Comparison of ENCODE assay signal across 8 cellular contexts in the genomic region with DNA sequence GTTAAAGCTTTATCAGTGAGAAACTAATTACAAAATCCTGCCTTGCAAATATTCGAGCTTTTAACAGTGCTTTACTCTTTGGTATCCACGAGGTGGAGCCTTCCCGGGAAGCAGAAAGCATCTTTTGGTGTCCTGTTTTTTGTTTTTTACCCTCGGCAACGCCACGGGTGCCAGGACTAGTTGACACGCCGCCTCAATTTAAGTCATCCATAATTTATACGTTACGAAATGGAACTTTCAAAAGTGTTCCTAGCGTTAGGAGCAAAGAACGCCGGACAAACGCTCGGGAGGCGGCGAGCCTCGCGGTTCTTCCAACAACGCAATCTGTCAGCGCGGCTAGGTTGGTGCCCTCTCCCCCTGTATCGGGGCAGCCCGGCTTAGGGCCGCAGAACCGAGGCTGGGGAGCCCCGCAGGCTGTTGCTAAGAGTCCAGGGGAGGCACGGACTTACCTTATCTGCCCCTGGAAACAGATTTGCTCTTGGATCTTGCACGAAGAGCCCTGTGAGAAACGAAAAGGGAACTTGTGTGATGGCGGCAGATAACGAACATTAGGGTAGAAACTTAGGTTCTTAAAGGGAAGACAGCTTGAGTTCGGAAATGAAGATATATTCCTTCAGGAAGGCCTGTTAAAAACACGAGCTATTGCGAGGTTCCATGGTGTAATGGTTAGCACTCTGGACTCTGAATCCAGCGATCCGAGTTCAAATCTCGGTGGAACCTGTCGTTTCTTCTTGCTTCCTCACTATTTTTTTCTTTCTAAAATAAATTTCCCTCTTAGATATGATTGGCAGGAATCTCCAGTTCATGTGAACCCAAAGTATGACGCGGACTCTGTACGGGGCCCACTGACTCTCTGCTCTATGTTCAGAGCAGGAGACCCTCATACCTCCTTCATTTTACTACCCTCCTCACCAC. TPM values are rescaled to one million over a fixed set of nuclear protein-coding genes. Genes with fewer than 3 reads are reported as not detected.
DNase-seq lines count a peak whose midpoint lies in the region; ATAC-seq and TF ChIP-seq lines count a peak whose summit lies in the region.

No MANE protein-coding gene starts in this region.

- DNase-seq in HL-60 (ENCODE audit: low read depth in 1 of 2, low spot score in 1 of 2) (peak; percentile 68 to 69), NOMO-1 (lab: John Stamatoyannopoulos, UW; ENCODE audit: unreplicated experiment in 2 of 2) (peak; percentile 67 to 75), activated T-cell treated with anti-CD3 and anti-CD28 coated beads for 1 hour (ENCODE audit: low read depth) (peak; percentile 24), epithelial cell of prostate (ENCODE audit: low read depth, low spot score) (peak; percentile 67), mucosa of descending colon (peak; percentile 55 to 80 (median 59))
- peak; percentile 21 to 34 for DNase-seq in stimulated activated CD8-positive, alpha-beta memory T cell treated with anti-CD3 and anti-CD28 coated beads, Interleukin-7, amount 100 ng/mL, for 4 hours (ENCODE audit: low read depth in 2 of 2)

- peak; percentile 86 for ATAC-seq in GM19324 (IDR thresholded peaks at IDR 0.05; ENCODE audit: low FRiP score, unreplicated experiment)
- peak; percentile 89 for ATAC-seq in mucosa of descending colon

- peaks cover 6 to 14% (median 8%) of the 10 kb centered on the region in 10 experiments; a peak in 18 of 20 replicates for H3K4me1 ChIP-seq in BLaER1 treated with 17β-estradiol and CSF1 and Interleukin-3, amounts not matched to agents 10 nM and 100 nM
- H3K4me1 ChIP-seq in mucosa of descending colon (ENCODE audit: low read depth), result peaks cover 5% of the 10 kb centered on the region

- no peaks in the 10 kb centered on the region for H4K20me1 ChIP-seq in BLaER1 treated with 17β-estradiol and CSF1 and Interleukin-3, amounts not matched to agents 10 nM and 100 nM

- no peaks in the 10 kb centered on the region for H3K9me3 ChIP-seq in BLaER1 treated with 17β-estradiol and CSF1 and Interleukin-3, amounts not matched to agents 10 nM and 100 nM (replicated peaks in 1 of 11)
- no peaks in the 10 kb centered on the region for H3K9me3 ChIP-seq in mucosa of descending colon

- peak overlapping the region; percentile 77 to 90 (median 81) for H3K4me2 ChIP-seq in BLaER1 treated with 17β-estradiol and CSF1 and Interleukin-3, amounts not matched to agents 10 nM and 100 nM

- H3K27ac ChIP-seq in BLaER1 treated with 17β-estradiol and CSF1 and Interleukin-3, amounts not matched to agents 10 nM and 100 nM, result peak overlapping the region; percentile 65 to 93 (median 84)
- H3K27ac ChIP-seq in HL-60 (replicated peaks), result peak overlapping the region; percentile 83
- peak overlapping the region; percentile 57 for H3K27ac ChIP-seq in epithelial cell of prostate

- intact Hi-C loops in mucosa of descending colon (cut with DNase I, micrococcal nuclease), result loop anchor here (10.0 kb wide), 2 partner anchors 236 to 246 kb away; no protein-coding TSS in a partner anchor

- no peak for TF ChIP-seq CTCF in HL-60 (IDR thresholded peaks at IDR 0.05; ENCODE audit: insufficient read depth, low read length)
- TF ChIP-seq CTCF in mucosa of descending colon (IDR thresholded peaks at IDR 0.05), result peak; percentile 38

- H3K36me3 ChIP-seq in BLaER1 treated with 17β-estradiol and CSF1 and Interleukin-3, amounts not matched to agents 10 nM and 100 nM, result no peaks in the 10 kb centered on the region
- H3K36me3 ChIP-seq in mucosa of descending colon (ENCODE audit: low read depth), result no peaks in the 10 kb centered on the region

- peak overlapping the region; percentile 82 to 92 (median 86) for H3K9ac ChIP-seq in BLaER1 treated with 17β-estradiol and CSF1 and Interleukin-3, amounts not matched to agents 10 nM and 100 nM

- H3K4me3 ChIP-seq in BLaER1 treated with 17β-estradiol and CSF1 and Interleukin-3, amounts not matched to agents 10 nM and 100 nM, result peak overlapping the region; percentile 67 to 83 (median 78)
- peak overlapping the region; percentile 82 for H3K4me3 ChIP-seq in HL-60 (replicated peaks; ENCODE audit: insufficient read depth, low read length)
- peak overlapping the region; percentile 21 for H3K4me3 ChIP-seq in mucosa of descending colon

- 0 out of 22 replicates have a peak, but pooled peaks cover 0 to 2% (median 0%) of the 10 kb centered on the region in 11 experiments for H3K27me3 ChIP-seq in BLaER1 treated with 17β-estradiol and CSF1 and Interleukin-3, amounts not matched to agents 10 nM and 100 nM
- H3K27me3 ChIP-seq in HL-60 (ENCODE audit: insufficient read depth, poor library complexity, severe bottlenecking), result no peaks in the 10 kb centered on the region

RNA-seq across cellular contexts. Expression of a gene that starts 46.2 kb away (rescaled TPM):
- 1 to 10 TPM; 6.0 to 7.0 (median 6.2) TPM for total RNA-seq in mucosa of descending colon

Comparison
In these comparisons a context has a peak if more than half of its experiments do, and no peak if none do; other contexts are left out.
1. Peak in every context shown above with its lines: DNase-seq, ATAC-seq, H3K4me3 ChIP-seq and H3K27ac ChIP-seq.
2. H3K4me3 ChIP-seq: peak in every context shown above with its lines; median percentile 82 in HL-60; 78 in BLaER1 treated with 17β-estradiol and CSF1 and Interleukin-3, amounts not matched to agents 10 nM and 100 nM; 21 in mucosa of descending colon.